ENCODE assay signal across 8 cellular contexts in the genomic region with DNA sequence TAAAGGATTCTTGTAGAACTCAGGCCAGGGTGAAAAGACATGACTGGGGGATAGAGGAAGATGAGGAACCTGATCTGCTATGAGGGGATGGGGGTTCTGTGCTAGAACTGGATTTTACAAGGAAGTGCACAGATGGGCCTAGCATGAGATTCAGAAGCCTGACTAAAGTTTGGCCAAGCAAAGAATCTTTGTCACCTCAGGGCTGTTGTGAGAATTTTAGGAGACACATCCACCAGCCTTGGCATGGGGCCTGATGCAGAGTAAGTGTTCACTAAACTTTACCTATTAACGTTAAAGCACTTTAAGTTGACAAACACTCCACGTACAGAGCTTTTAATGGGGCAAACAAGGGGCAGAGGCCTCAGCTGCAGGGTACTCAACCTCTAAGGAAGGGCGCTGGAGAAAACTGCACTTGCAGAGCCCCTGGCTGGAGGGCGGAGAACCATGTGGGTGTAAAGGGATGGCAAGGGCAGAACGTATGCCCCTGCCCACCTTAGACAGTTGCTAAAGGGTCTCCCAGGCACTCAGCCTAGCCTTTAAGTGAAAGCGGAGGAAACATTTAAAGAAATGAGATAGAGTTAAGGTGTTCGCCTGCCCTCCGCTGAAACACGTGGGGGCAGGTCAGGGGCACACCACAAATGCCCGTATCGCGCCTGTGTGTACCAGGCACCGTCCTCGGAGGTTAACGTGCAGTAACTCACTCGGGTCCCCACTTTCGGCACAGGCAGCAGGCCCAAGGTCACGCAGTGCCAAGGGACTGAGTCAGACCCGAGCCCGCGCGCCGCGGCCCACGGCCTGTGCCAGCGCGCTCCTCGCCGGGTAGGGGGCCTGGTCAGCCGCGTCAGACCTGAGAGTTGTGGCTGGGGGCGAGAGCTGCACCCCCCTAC. TPM values are rescaled to one million over a fixed set of nuclear protein-coding genes. Genes with fewer than 3 reads are reported as not detected.
DNase-seq lines count a peak whose midpoint lies in the region; ATAC-seq and TF ChIP-seq lines count a peak whose summit lies in the region.

No MANE protein-coding gene starts in this region.

- no peaks in the 10 kb centered on the region for H3K9me3 ChIP-seq in parathyroid adenoma (ENCODE audit: control insufficient read depth, low read length)

- ATAC-seq in foreskin keratinocyte = peak; percentile 36

- no peaks in the 10 kb centered on the region for H3K79me2 ChIP-seq in parathyroid adenoma

- peak overlapping the region; percentile 59 for H3K4me3 ChIP-seq in parathyroid adenoma (ENCODE audit: low read depth, low read length)

- no peaks in the 10 kb centered on the region for H3K27me3 ChIP-seq in foreskin keratinocyte
- no peaks in the 10 kb centered on the region for H3K27me3 ChIP-seq in parathyroid adenoma (ENCODE audit: control insufficient read depth, insufficient read depth, low read length)

- peaks cover 3% of the 10 kb centered on the region; the same call in 1 of the 2 replicates for H3K27me3 Mint-ChIP-seq in HFFc6 (ENCODE audit: insufficient read depth)
- no peaks in the 10 kb centered on the region for H3K27me3 Mint-ChIP-seq in activated CD4-positive, alpha-beta memory T cell treated with anti-CD3 and anti-CD28 coated beads, Interleukin-2, amount 10 ng/mL, durations not matched to agents 7 days and 5 days

- peak overlapping the region; percentile 93 for H2AFZ ChIP-seq in parathyroid adenoma

- peaks cover 8% of the 10 kb centered on the region for H3K4me1 ChIP-seq in foreskin keratinocyte
- H3K4me1 ChIP-seq in parathyroid adenoma = peaks cover 3% of the 10 kb centered on the region

- H3K4me2 ChIP-seq in parathyroid adenoma (ENCODE audit: low read length) = peak overlapping the region; percentile 88

- no peaks in the 10 kb centered on the region for H3K9me3 Mint-ChIP-seq in HFFc6
- H3K9me3 Mint-ChIP-seq in activated CD4-positive, alpha-beta memory T cell treated with anti-CD3 and anti-CD28 coated beads, Interleukin-2, amount 10 ng/mL, durations not matched to agents 7 days and 5 days = no peaks in the 10 kb centered on the region

- H3K27ac ChIP-seq in C4-2B (peak overlapping the region; percentile 84), foreskin keratinocyte (peak overlapping the region; percentile 83), parathyroid adenoma (peak overlapping the region; percentile 54)

- no peak for DNase-seq in HFFc6
- DNase-seq in activated CD4-positive, alpha-beta memory T cell treated with anti-CD3 and anti-CD28 coated beads, Interleukin-2, amount 10 ng/mL, durations not matched to agents 7 days and 5 days = no peak
- DNase-seq in foreskin keratinocyte = no peak
- no peak for DNase-seq in GM19240 (ENCODE audit: insufficient read length, low spot score)
- no peak for DNase-seq in NCI-H82 treated with DMSO at 0.1 percent for 48 hours (lab: John Stamatoyannopoulos, UW; ENCODE audit: unreplicated experiment)
- no peak for DNase-seq in KBM-7

- TF ChIP-seq CTCF in C4-2B (conservative IDR thresholded peaks at IDR 0.05) (no peak), HFFc6 (IDR thresholded peaks at IDR 0.05) (no peak), foreskin keratinocyte (conservative IDR thresholded peaks at IDR 0.05) (no peak), parathyroid adenoma (IDR thresholded peaks at IDR 0.05) (no peak)

- POLR2A ChIA-PET in activated CD4-positive, alpha-beta memory T cell treated with anti-CD3 and anti-CD28 coated beads, Interleukin-2, amount 10 ng/mL, durations not matched to agents 7 days and 5 days (lab: Charles Lee) = interaction anchor here (1.1 to 6.7 kb wide), 11 partner anchors 10 to 149 kb away, joined by 3 to 111 read pairs (median 13); no protein-coding TSS in a partner anchor

- H3K27ac Mint-ChIP-seq in HFFc6 = peak overlapping the region; percentile 27; the same call in 1 of the 2 replicates
- H3K27ac Mint-ChIP-seq in activated CD4-positive, alpha-beta memory T cell treated with anti-CD3 and anti-CD28 coated beads, Interleukin-2, amount 10 ng/mL, durations not matched to agents 7 days and 5 days = peak overlapping the region; percentile 13

- CTCF ChIA-PET in activated CD4-positive, alpha-beta memory T cell treated with anti-CD3 and anti-CD28 coated beads, Interleukin-2, amount 10 ng/mL, durations not matched to agents 7 days and 5 days (lab: Charles Lee) = interaction anchor here (0.6 to 4.6 kb wide), 4 partner anchors 119 to 463 kb away, joined by 3 to 31 read pairs (median 6); no protein-coding TSS in a partner anchor

- no peak overlapping the region for H3K9ac ChIP-seq in parathyroid adenoma

- peaks cover 28% of the 10 kb centered on the region for H3K36me3 Mint-ChIP-seq in HFFc6 (ENCODE audit: low read depth)
- H3K36me3 Mint-ChIP-seq in activated CD4-positive, alpha-beta memory T cell treated with anti-CD3 and anti-CD28 coated beads, Interleukin-2, amount 10 ng/mL, durations not matched to agents 7 days and 5 days (ENCODE audit: low read depth) = peaks cover 28% of the 10 kb centered on the region

- peak overlapping the region; percentile 78 for H3K4me3 Mint-ChIP-seq in HFFc6
- H3K4me3 Mint-ChIP-seq in activated CD4-positive, alpha-beta memory T cell treated with anti-CD3 and anti-CD28 coated beads, Interleukin-2, amount 10 ng/mL, durations not matched to agents 7 days and 5 days = peak overlapping the region; percentile 73

- H3K36me3 ChIP-seq in parathyroid adenoma (ENCODE audit: control insufficient read depth, insufficient read depth, low read length) = no peaks in the 10 kb centered on the region

- H3K4me1 Mint-ChIP-seq in HFFc6 (ENCODE audit: low read depth) = peaks cover 38% of the 10 kb centered on the region
- peaks cover 38% of the 10 kb centered on the region for H3K4me1 Mint-ChIP-seq in activated CD4-positive, alpha-beta memory T cell treated with anti-CD3 and anti-CD28 coated beads, Interleukin-2, amount 10 ng/mL, durations not matched to agents 7 days and 5 days

- in situ Hi-C loops in KBM-7 (cut with MboI; ENCODE audit: low pct_unique_long_range_greater_than_20kb, low sequenced_read_pairs) = no loop called here

RNA-seq across cellular contexts. Expression of gene MRPS6, which starts 1.0 kb away (rescaled TPM):
- 10 to 100 TPM; 57.1 to 89.6 (median 62.8) TPM for total RNA-seq in HFFc6 (2021; fragmentation: NEBNext Ultra II Directional; extraction: Animal tissue kit (Norgen Biotek cat#: 25700))
- 10 to 100 TPM; 75.2 to 79.2 TPM for total RNA-seq in activated CD4-positive, alpha-beta memory T cell treated with anti-CD3 and anti-CD28 coated beads, Interleukin-2, amount 10 ng/mL, durations not matched to agents 7 days and 5 days
- total RNA-seq in foreskin keratinocyte = 34.3 and 43.0 TPM in 2 replicates
- 60.0 and 69.8 TPM in 2 replicates for polyA plus RNA-seq in foreskin keratinocyte

RNA-seq across cellular contexts. Expression of gene SLC5A3, which starts 1.0 kb away (rescaled TPM):
- total RNA-seq in HFFc6 (2021; fragmentation: NEBNext Ultra II Directional; extraction: Animal tissue kit (Norgen Biotek cat#: 25700)) = 10 to 100 TPM in 2 of 6 experiments, 1 to 10 TPM in 4; 7.3 to 21.1 (median 8.8) TPM
- 10 to 100 TPM; 23.3 to 26.0 TPM for total RNA-seq in activated CD4-positive, alpha-beta memory T cell treated with anti-CD3 and anti-CD28 coated beads, Interleukin-2, amount 10 ng/mL, durations not matched to agents 7 days and 5 days
- total RNA-seq in foreskin keratinocyte = 8.3 and 8.6 TPM in 2 replicates
- polyA plus RNA-seq in foreskin keratinocyte = 0.77 and 1.0 TPM in 2 replicates
